In the genomic region with DNA sequence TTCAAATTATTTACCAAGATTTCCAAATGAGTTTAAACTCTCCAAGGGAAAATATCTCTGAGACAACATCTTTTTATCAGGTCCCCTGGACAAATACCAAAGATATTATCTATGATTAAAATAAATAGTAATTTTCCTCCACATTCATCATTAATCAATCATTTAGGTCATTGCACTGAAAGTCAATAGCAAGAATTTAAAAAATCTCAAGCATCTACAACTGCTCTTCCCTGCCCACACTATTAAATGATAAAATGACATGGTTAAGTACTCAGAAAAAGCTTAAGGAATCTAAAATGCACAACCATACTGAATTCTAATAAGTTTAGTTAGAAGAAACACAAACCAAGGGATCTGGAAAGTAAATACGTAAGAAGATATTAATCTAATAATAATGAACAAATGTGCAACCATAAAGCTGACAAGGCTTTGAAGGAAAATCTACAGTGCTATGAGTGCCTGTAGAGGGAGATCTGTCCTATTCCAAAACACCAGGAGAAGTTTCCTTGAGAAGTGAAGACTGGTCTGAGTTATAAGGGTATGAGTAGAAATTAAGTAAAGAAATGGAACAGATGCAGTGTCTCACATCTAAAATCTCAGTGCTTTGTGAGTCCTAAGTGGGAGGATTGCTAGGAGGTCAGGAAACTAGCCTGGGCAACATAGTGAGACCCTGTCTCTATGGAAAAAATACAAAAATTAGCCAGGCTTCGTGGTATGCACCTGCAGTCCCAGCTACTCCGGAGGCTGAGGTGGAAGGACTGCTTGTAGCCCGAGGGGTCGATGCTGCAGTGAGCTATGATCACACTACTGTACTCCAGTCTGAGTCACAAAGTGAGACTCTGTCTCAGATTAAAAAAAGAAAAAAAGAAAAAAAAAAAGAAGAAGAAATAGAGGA, we compare ENCODE assay signal across 1 cellular context.
TF ChIP-seq lines count a peak whose summit lies in the region.

No MANE protein-coding gene starts in this region.

TF ChIP-seq in liver, 16 proteins besides CTCF, POLR2A, EP300 and RAD21 (continued from another document):
- TF ChIP-seq ATF3 (IDR thresholded peaks at IDR 0.05) (no peak), TAF1 (conservative IDR thresholded peaks at IDR 0.05) (no peak), YY1 (IDR thresholded peaks at IDR 0.05) (no peak), FOXA2 (IDR thresholded peaks at IDR 0.05) (no peak), HNF4A (conservative IDR thresholded peaks at IDR 0.05) (no peak), FOXA1 (IDR thresholded peaks at IDR 0.05) (no peak), RXRA (IDR thresholded peaks at IDR 0.05) (no peak), SP1 (IDR thresholded peaks at IDR 0.05) (no peak)
